8 cellular contexts compared by ENCODE assay signal in the genomic region with DNA sequence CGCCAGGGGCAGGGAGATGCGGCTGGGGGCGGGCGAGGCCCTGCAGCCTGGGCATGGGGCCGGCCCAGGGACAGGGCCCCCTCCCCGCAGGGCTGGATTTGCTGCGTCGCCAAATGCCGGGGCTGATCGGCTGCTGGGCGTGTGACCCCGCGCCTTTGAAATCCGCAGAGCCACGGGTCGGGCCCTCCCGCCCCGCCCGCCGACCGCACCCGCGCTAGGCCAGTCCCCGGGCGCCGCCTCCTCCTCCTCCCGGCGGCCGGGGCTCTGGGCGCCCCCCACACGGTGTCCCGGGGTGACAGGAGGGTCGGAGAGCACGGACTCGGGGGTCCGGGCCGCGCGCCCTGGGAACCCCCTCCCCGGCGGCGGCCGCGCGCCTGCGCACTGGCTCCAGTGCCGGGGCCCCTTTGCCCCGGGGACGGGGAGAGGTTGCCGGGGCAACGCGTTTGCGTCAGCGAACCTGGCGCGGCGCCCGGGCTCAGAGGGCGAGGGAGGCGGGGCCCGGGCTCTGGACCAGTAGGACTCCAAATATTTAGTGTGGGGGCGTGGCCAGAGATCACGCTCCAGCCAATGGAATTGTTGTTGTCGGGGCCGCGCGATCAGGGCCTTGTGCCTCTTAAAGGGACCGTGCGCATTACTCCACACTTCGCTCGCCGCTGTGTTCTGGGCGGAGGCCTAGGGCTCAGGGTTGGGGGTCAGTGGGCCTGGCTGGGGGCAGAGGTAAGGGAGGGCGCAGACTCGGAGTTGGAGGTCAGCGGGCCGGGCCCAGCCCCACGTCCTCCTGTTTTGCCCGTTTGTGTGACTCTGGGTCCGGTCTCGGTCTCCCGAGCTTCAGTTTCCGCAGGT. TPM values are rescaled to one million over a fixed set of nuclear protein-coding genes. Genes with fewer than 3 reads are reported as not detected.
DNase-seq lines count a peak whose midpoint lies in the region; ATAC-seq lines count a peak whose summit lies in the region.

No MANE protein-coding gene starts in this region.

- peak overlapping the region; percentile 95 for H3K27ac Mint-ChIP-seq in activated CD4-positive, alpha-beta T cell treated with anti-CD3 and anti-CD28 coated beads, Interleukin-2, amount 10 ng/mL, durations not matched to agents 7 days and 5 days

- DNase-seq in NCI-H526 treated with DMSO at 0.1 percent for 48 hours (lab: John Stamatoyannopoulos, UW) (peak; percentile 95), dedifferentiated amniotic fluid mesenchymal stem cell (ENCODE audit: extremely low spot score) (peak; percentile 97), left lobe of liver (ENCODE audit: low spot score) (peak; percentile 99)
- DNase-seq in activated CD4-positive, alpha-beta T cell treated with anti-CD3 and anti-CD28 coated beads, Interleukin-2, amount 10 ng/mL, durations not matched to agents 7 days and 5 days = peak; percentile 100
- peak; percentile 99 for DNase-seq in stimulated activated CD4-positive, alpha-beta T cell treated with anti-CD3 and anti-CD28 coated beads, Interleukin-2, amount 100 ng/mL, for 24 hours

- CTCF ChIA-PET in activated CD4-positive, alpha-beta T cell treated with anti-CD3 and anti-CD28 coated beads, Interleukin-2, amount 10 ng/mL, durations not matched to agents 7 days and 5 days (lab: Charles Lee) = interaction anchor here (0.6 to 2.8 kb wide), 4 partner anchors 9 to 844 kb away, joined by 3 to 12 read pairs (median 6); no protein-coding TSS in a partner anchor

- no peaks in the 10 kb centered on the region for H3K27me3 Mint-ChIP-seq in activated CD4-positive, alpha-beta T cell treated with anti-CD3 and anti-CD28 coated beads, Interleukin-2, amount 10 ng/mL, durations not matched to agents 7 days and 5 days

- H3K4me3 ChIP-seq in BLaER1 treated with 17β-estradiol and CSF1 and Interleukin-3, amounts not matched to agents 10 nM and 100 nM = peak overlapping the region; percentile 55 to 80 (median 68)

- no peaks in the 10 kb centered on the region for H3K9me3 ChIP-seq in BLaER1 treated with 17β-estradiol and CSF1 and Interleukin-3, amounts not matched to agents 10 nM and 100 nM (replicated peaks in 1 of 11)

- H4K20me1 ChIP-seq in BLaER1 treated with 17β-estradiol and CSF1 and Interleukin-3, amounts not matched to agents 10 nM and 100 nM = no peaks in the 10 kb centered on the region

- peak overlapping the region; percentile 92 for H3K4me3 Mint-ChIP-seq in activated CD4-positive, alpha-beta T cell treated with anti-CD3 and anti-CD28 coated beads, Interleukin-2, amount 10 ng/mL, durations not matched to agents 7 days and 5 days

- H3K4me1 ChIP-seq in BLaER1 treated with 17β-estradiol and CSF1 and Interleukin-3, amounts not matched to agents 10 nM and 100 nM = peaks cover 64 to 84% (median 81%) of the 10 kb centered on the region in 10 experiments

- peak overlapping the region; percentile 96 to 100 (median 99) for H3K4me2 ChIP-seq in BLaER1 treated with 17β-estradiol and CSF1 and Interleukin-3, amounts not matched to agents 10 nM and 100 nM

- peak overlapping the region; percentile 80 to 95 (median 89) for H3K9ac ChIP-seq in BLaER1 treated with 17β-estradiol and CSF1 and Interleukin-3, amounts not matched to agents 10 nM and 100 nM

- no peaks in the 10 kb centered on the region for H3K36me3 ChIP-seq in BLaER1 treated with 17β-estradiol and CSF1 and Interleukin-3, amounts not matched to agents 10 nM and 100 nM

- peak; percentile 77 for ATAC-seq in GM19328 (IDR thresholded peaks at IDR 0.05; ENCODE audit: unreplicated experiment)
- ATAC-seq in HG03469 (IDR thresholded peaks at IDR 0.05; ENCODE audit: unreplicated experiment) = peak; percentile 48
- ATAC-seq in left lobe of liver = peak; percentile 76

- peaks cover 46% of the 10 kb centered on the region for H3K4me1 Mint-ChIP-seq in activated CD4-positive, alpha-beta T cell treated with anti-CD3 and anti-CD28 coated beads, Interleukin-2, amount 10 ng/mL, durations not matched to agents 7 days and 5 days

- POLR2A ChIA-PET in activated CD4-positive, alpha-beta T cell treated with anti-CD3 and anti-CD28 coated beads, Interleukin-2, amount 10 ng/mL, durations not matched to agents 7 days and 5 days (lab: Charles Lee) = no interaction called here

- peaks cover 2% of the 10 kb centered on the region for H3K36me3 Mint-ChIP-seq in activated CD4-positive, alpha-beta T cell treated with anti-CD3 and anti-CD28 coated beads, Interleukin-2, amount 10 ng/mL, durations not matched to agents 7 days and 5 days (ENCODE audit: low read depth)

- H3K9me3 Mint-ChIP-seq in activated CD4-positive, alpha-beta T cell treated with anti-CD3 and anti-CD28 coated beads, Interleukin-2, amount 10 ng/mL, durations not matched to agents 7 days and 5 days = no peaks in the 10 kb centered on the region

- peak overlapping the region; percentile 80 to 97 (median 92) for H3K27ac ChIP-seq in BLaER1 treated with 17β-estradiol and CSF1 and Interleukin-3, amounts not matched to agents 10 nM and 100 nM

- H3K27me3 ChIP-seq in BLaER1 treated with 17β-estradiol and CSF1 and Interleukin-3, amounts not matched to agents 10 nM and 100 nM = no peaks in the 10 kb centered on the region

RNA-seq across cellular contexts. Expression of a gene that starts 10.3 kb away (rescaled TPM):
- 100 to 1,000 TPM; 198 to 228 TPM for total RNA-seq in activated CD4-positive, alpha-beta T cell treated with anti-CD3 and anti-CD28 coated beads, Interleukin-2, amount 10 ng/mL, durations not matched to agents 7 days and 5 days
- total RNA-seq in left lobe of liver = 149 TPM

RNA-seq across cellular contexts. Expression of a gene that starts 34.8 kb away (rescaled TPM):
- 100 to 1,000 TPM; 217 to 239 TPM for total RNA-seq in activated CD4-positive, alpha-beta T cell treated with anti-CD3 and anti-CD28 coated beads, Interleukin-2, amount 10 ng/mL, durations not matched to agents 7 days and 5 days
- total RNA-seq in left lobe of liver = 11.2 TPM

RNA-seq across cellular contexts. Expression of a gene that starts 35.4 kb away (rescaled TPM):
- total RNA-seq in activated CD4-positive, alpha-beta T cell treated with anti-CD3 and anti-CD28 coated beads, Interleukin-2, amount 10 ng/mL, durations not matched to agents 7 days and 5 days = 1 to 10 TPM; 7.5 to 9.9 TPM
- 5.2 TPM for total RNA-seq in left lobe of liver

RNA-seq across cellular contexts. Expression of a gene that starts 45.8 kb away (rescaled TPM):
- 10 to 100 TPM; 61.3 to 66.3 TPM for total RNA-seq in activated CD4-positive, alpha-beta T cell treated with anti-CD3 and anti-CD28 coated beads, Interleukin-2, amount 10 ng/mL, durations not matched to agents 7 days and 5 days
- total RNA-seq in left lobe of liver = 25.9 TPM

Comparison
In these comparisons a context has a peak if more than half of its experiments do, and no peak if none do; other contexts are left out.
1. Peak in every context shown above with its lines: DNase-seq, ATAC-seq, H3K4me3 ChIP-seq and H3K27ac ChIP-seq.
2. RNA of a gene that starts 34.8 kb away (total RNA-seq): 217 to 239 TPM in activated CD4-positive, alpha-beta T cell treated with anti-CD3 and anti-CD28 coated beads, Interleukin-2, amount 10 ng/mL, durations not matched to agents 7 days and 5 days; 11.2 TPM in left lobe of liver (single experiment); every median in the first group is over 10 times any median in the second.